3 cellular contexts compared by ENCODE assay signal in the genomic region with DNA sequence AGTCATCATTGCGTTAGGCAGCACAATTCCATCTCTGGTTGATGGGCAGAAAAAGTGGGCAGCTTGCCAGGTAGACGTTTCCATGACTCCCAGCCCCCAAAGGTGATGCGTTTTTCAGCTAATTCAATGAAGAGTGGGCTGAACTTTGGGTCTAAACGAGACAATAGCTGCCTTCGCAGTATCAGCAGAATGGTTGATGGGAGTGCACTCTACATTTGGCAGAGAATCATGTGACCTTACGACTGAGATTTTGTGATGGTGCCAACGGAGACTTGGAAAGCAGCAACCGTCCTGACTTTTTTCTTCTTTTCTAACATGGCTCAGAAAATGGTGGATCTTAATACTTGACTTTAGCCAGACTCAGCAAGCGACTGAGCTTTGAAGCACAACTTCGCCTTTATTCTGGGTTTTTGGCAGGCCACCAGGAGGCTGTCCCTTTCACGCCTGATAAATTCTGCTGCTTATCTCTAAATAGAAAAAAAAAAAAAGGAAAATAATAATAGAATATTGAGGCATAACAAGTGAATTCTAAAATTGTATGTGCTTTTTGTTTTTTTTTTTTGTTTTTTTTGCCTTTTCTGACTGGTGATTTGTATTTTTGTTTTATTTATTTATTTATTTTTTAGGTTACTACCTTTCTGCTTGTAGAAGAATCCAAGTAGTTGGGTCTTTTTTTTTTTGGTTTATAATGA.
TF ChIP-seq lines count a peak whose summit lies in the region.

No MANE protein-coding gene starts in this region.

TF ChIP-seq in liver, 16 proteins besides CTCF, POLR2A, EP300 and RAD21:
- no peak for TF ChIP-seq SP1 (IDR thresholded peaks at IDR 0.05)
- TF ChIP-seq HNF4A (conservative IDR thresholded peaks at IDR 0.05): peak in 1 of 2 donors; percentile 34
- TF ChIP-seq, protein P1, sequence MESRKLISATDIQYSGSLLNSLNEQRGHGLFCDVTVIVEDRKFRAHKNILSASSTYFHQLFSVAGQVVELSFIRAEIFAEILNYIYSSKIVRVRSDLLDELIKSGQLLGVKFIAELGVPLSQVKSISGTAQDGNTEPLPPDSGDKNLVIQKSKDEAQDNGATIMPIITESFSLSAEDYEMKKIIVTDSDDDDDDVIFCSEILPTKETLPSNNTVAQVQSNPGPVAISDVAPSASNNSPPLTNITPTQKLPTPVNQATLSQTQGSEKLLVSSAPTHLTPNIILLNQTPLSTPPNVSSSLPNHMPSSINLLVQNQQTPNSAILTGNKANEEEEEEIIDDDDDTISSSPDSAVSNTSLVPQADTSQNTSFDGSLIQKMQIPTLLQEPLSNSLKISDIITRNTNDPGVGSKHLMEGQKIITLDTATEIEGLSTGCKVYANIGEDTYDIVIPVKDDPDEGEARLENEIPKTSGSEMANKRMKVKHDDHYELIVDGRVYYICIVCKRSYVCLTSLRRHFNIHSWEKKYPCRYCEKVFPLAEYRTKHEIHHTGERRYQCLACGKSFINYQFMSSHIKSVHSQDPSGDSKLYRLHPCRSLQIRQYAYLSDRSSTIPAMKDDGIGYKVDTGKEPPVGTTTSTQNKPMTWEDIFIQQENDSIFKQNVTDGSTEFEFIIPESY (IDR thresholded peaks at IDR 0.05): peak; percentile 19
- TF ChIP-seq JUND (IDR thresholded peaks at IDR 0.05): peak in 1 of 2 donors; percentile 20
- TF ChIP-seq, protein P2, sequence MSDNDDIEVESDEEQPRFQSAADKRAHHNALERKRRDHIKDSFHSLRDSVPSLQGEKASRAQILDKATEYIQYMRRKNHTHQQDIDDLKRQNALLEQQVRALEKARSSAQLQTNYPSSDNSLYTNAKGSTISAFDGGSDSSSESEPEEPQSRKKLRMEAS (IDR thresholded peaks at IDR 0.05): no peak
- peak; percentile 91 for TF ChIP-seq YY1 (IDR thresholded peaks at IDR 0.05)
- TF ChIP-seq NR2F2 (IDR thresholded peaks at IDR 0.05): peak; percentile 43
- TF ChIP-seq RXRA (IDR thresholded peaks at IDR 0.05): peak in 1 of 2 donors; percentile 36

TF ChIP-seq in HepG2, 621 proteins besides CTCF, POLR2A, EP300 and RAD21:
- no peak for TF ChIP-seq GABPB1 (CRISPR knock-in tag; IDR thresholded peaks at IDR 0.05)
- no peak for TF ChIP-seq ZNF430 (CRISPR knock-in tag; IDR thresholded peaks at IDR 0.05)
- TF ChIP-seq RFX1 (IDR thresholded peaks at IDR 0.05): no peak
- no peak for TF ChIP-seq ZC3H4 (CRISPR knock-in tag; IDR thresholded peaks at IDR 0.05; ENCODE audit: borderline replicate concordance)
- no peak for TF ChIP-seq ZNF615 (CRISPR knock-in tag; IDR thresholded peaks at IDR 0.05; ENCODE audit: borderline replicate concordance)
- no peak for TF ChIP-seq ZNF205 (CRISPR knock-in tag; IDR thresholded peaks at IDR 0.05)
- TF ChIP-seq, protein P3, sequence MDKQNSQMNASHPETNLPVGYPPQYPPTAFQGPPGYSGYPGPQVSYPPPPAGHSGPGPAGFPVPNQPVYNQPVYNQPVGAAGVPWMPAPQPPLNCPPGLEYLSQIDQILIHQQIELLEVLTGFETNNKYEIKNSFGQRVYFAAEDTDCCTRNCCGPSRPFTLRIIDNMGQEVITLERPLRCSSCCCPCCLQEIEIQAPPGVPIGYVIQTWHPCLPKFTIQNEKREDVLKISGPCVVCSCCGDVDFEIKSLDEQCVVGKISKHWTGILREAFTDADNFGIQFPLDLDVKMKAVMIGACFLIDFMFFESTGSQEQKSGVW (CRISPR knock-in tag; IDR thresholded peaks at IDR 0.05; ENCODE audit: borderline replicate concordance): no peak
- TF ChIP-seq ZNF549 (CRISPR knock-in tag; IDR thresholded peaks at IDR 0.05): no peak
- no peak for TF ChIP-seq ATAD3A (CRISPR knock-in tag; IDR thresholded peaks at IDR 0.05)
- TF ChIP-seq, protein P4, sequence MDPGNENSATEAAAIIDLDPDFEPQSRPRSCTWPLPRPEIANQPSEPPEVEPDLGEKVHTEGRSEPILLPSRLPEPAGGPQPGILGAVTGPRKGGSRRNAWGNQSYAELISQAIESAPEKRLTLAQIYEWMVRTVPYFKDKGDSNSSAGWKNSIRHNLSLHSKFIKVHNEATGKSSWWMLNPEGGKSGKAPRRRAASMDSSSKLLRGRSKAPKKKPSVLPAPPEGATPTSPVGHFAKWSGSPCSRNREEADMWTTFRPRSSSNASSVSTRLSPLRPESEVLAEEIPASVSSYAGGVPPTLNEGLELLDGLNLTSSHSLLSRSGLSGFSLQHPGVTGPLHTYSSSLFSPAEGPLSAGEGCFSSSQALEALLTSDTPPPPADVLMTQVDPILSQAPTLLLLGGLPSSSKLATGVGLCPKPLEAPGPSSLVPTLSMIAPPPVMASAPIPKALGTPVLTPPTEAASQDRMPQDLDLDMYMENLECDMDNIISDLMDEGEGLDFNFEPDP (CRISPR knock-in tag; conservative IDR thresholded peaks at IDR 0.05): no peak
- no peak for TF ChIP-seq ZFP1 (CRISPR knock-in tag; IDR thresholded peaks at IDR 0.05)

TF ChIP-seq in H1, 55 proteins besides CTCF, POLR2A, EP300 and RAD21:
- TF ChIP-seq CREB1 (IDR thresholded peaks at IDR 0.05) (no peak), BCL11A (IDR thresholded peaks at IDR 0.05; ENCODE audit: low read depth in 2 of 2, low read length in 2 of 2) (no peak), NANOG (IDR thresholded peaks at IDR 0.05; ENCODE audit: insufficient read depth, low read depth, low read length, poor library complexity, severe bottlenecking) (no peak), RXRA (IDR thresholded peaks at IDR 0.05; ENCODE audit: insufficient read depth, low read depth, low read length) (no peak), SIN3A (conservative IDR thresholded peaks at IDR 0.05 in 1 of 2, IDR thresholded peaks at IDR 0.05 in 1 of 2; ENCODE audit: low read depth in 1 of 2, low read length in 2 of 2) (no peak), HDAC6 (IDR thresholded peaks at IDR 0.05; ENCODE audit: low read depth, low read length) (no peak), NRF1 (IDR thresholded peaks at IDR 0.05; ENCODE audit: low read depth, low read length) (no peak), JUND (IDR thresholded peaks at IDR 0.05; ENCODE audit: low read length) (no peak), KDM4A (IDR thresholded peaks at IDR 0.05; ENCODE audit: low read depth, low read length, severe bottlenecking) (no peak), TCF12 (IDR thresholded peaks at IDR 0.05; ENCODE audit: low read depth, low read length) (no peak), SP1 (IDR thresholded peaks at IDR 0.05; ENCODE audit: low read depth, low read length) (no peak), GABPA (IDR thresholded peaks at IDR 0.05; ENCODE audit: borderline replicate concordance, insufficient read depth, low read length) (no peak), SP4 (IDR thresholded peaks at IDR 0.05; ENCODE audit: low read length) (no peak), GTF2F1 (IDR thresholded peaks at IDR 0.05; ENCODE audit: borderline replicate concordance, low read depth, low read length) (no peak)
- TF ChIP-seq, protein P5, sequence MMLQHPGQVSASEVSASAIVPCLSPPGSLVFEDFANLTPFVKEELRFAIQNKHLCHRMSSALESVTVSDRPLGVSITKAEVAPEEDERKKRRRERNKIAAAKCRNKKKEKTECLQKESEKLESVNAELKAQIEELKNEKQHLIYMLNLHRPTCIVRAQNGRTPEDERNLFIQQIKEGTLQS (IDR thresholded peaks at IDR 0.05; ENCODE audit: insufficient read depth, low read depth, low read length): no peak
- TF ChIP-seq, protein P6, sequence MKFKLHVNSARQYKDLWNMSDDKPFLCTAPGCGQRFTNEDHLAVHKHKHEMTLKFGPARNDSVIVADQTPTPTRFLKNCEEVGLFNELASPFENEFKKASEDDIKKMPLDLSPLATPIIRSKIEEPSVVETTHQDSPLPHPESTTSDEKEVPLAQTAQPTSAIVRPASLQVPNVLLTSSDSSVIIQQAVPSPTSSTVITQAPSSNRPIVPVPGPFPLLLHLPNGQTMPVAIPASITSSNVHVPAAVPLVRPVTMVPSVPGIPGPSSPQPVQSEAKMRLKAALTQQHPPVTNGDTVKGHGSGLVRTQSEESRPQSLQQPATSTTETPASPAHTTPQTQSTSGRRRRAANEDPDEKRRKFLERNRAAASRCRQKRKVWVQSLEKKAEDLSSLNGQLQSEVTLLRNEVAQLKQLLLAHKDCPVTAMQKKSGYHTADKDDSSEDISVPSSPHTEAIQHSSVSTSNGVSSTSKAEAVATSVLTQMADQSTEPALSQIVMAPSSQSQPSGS (IDR thresholded peaks at IDR 0.05; ENCODE audit: low read length): no peak
